Comparison of ENCODE assay signal across 1 cellular context in genomic region chr19:2488405-2488941, GRCh38.
A peak's percentile ranks its signal among the peaks of the same experiment; 100 is the strongest.
TF ChIP-seq lines count a peak whose summit lies in the region.

No MANE protein-coding gene starts in this region.

TF ChIP-seq in HEK293, 187 proteins besides CTCF, POLR2A, EP300 and RAD21:
- TF ChIP-seq ZSCAN18 (tag by site-specific recombination; IDR thresholded peaks at IDR 0.05) = no peak
- TF ChIP-seq ZNF664 (tag by site-specific recombination; IDR thresholded peaks at IDR 0.05) = no peak
- 0 out of 2 replicates have a peak, but pooled peaks have one; percentile 31 for TF ChIP-seq ZFHX2 (tag by site-specific recombination; conservative IDR thresholded peaks at IDR 0.05)
- peak; percentile 53; the same call in 1 of the 2 replicates for TF ChIP-seq ZNF792 (tag by site-specific recombination; IDR thresholded peaks at IDR 0.05)
